ENCODE assay signal across 2 cellular contexts in the genomic region with DNA sequence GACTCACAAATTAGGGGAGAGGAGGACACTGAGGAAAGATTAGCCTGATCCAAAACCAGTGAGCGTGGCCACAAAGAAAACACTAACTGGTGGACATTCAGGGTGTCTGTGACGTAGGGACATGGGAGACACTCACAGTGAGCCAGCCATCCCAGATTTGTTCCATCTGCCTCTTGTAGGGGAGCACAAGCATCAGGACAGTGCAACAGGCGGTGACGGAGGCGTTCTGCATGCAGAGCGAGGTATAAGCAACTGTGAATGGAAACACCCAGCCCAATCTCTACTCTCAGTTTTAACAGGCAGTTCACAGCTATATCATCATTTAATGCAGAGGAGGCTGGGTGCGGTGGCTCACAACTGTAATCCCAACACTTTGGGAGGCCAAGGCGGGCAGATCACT.
TF ChIP-seq lines count a peak whose summit lies in the region.

No MANE protein-coding gene starts in this region.

TF ChIP-seq in GM23338, 12 proteins besides CTCF, POLR2A, EP300 and RAD21 (continued from another document):
- TF ChIP-seq, protein P1, sequence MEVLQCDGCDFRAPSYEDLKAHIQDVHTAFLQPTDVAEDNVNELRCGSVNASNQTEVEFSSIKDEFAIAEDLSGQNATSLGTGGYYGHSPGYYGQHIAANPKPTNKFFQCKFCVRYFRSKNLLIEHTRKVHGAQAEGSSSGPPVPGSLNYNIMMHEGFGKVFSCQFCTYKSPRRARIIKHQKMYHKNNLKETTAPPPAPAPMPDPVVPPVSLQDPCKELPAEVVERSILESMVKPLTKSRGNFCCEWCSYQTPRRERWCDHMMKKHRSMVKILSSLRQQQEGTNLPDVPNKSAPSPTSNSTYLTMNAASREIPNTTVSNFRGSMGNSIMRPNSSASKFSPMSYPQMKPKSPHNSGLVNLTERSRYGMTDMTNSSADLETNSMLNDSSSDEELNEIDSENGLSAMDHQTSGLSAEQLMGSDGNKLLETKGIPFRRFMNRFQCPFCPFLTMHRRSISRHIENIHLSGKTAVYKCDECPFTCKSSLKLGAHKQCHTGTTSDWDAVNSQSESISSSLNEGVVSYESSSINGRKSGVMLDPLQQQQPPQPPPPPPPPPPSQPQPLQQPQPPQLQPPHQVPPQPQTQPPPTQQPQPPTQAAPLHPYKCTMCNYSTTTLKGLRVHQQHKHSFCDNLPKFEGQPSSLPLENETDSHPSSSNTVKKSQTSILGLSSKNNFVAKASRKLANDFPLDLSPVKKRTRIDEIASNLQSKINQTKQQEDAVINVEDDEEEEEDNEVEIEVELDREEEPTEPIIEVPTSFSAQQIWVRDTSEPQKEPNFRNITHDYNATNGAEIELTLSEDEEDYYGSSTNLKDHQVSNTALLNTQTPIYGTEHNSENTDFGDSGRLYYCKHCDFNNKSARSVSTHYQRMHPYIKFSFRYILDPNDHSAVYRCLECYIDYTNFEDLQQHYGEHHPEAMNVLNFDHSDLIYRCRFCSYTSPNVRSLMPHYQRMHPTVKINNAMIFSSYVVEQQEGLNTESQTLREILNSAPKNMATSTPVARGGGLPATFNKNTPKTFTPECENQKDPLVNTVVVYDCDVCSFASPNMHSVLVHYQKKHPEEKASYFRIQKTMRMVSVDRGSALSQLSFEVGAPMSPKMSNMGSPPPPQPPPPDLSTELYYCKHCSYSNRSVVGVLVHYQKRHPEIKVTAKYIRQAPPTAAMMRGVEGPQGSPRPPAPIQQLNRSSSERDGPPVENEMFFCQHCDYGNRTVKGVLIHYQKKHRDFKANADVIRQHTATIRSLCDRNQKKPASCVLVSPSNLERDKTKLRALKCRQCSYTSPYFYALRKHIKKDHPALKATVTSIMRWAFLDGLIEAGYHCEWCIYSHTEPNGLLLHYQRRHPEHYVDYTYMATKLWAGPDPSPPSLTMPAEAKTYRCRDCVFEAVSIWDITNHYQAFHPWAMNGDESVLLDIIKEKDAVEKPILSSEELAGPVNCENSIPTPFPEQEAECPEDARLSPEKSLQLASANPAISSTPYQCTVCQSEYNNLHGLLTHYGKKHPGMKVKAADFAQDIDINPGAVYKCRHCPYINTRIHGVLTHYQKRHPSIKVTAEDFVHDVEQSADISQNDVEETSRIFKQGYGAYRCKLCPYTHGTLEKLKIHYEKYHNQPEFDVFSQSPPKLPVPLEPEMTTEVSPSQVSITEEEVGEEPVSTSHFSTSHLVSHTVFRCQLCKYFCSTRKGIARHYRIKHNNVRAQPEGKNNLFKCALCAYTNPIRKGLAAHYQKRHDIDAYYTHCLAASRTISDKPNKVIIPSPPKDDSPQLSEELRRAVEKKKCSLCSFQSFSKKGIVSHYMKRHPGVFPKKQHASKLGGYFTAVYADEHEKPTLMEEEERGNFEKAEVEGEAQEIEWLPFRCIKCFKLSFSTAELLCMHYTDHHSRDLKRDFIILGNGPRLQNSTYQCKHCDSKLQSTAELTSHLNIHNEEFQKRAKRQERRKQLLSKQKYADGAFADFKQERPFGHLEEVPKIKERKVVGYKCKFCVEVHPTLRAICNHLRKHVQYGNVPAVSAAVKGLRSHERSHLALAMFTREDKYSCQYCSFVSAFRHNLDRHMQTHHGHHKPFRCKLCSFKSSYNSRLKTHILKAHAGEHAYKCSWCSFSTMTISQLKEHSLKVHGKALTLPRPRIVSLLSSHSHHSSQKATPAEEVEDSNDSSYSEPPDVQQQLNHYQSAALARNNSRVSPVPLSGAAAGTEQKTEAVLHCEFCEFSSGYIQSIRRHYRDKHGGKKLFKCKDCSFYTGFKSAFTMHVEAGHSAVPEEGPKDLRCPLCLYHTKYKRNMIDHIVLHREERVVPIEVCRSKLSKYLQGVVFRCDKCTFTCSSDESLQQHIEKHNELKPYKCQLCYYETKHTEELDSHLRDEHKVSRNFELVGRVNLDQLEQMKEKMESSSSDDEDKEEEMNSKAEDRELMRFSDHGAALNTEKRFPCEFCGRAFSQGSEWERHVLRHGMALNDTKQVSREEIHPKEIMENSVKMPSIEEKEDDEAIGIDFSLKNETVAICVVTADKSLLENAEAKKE (CRISPR knock-in tag; IDR thresholded peaks at IDR 0.05) = no peak
- TF ChIP-seq NANOG (IDR thresholded peaks at IDR 0.05; ENCODE audit: borderline replicate concordance) = no peak

TF ChIP-seq in WTC11, 78 proteins besides CTCF, POLR2A, EP300 and RAD21 (continued from another document):
- TF ChIP-seq, protein P2, sequence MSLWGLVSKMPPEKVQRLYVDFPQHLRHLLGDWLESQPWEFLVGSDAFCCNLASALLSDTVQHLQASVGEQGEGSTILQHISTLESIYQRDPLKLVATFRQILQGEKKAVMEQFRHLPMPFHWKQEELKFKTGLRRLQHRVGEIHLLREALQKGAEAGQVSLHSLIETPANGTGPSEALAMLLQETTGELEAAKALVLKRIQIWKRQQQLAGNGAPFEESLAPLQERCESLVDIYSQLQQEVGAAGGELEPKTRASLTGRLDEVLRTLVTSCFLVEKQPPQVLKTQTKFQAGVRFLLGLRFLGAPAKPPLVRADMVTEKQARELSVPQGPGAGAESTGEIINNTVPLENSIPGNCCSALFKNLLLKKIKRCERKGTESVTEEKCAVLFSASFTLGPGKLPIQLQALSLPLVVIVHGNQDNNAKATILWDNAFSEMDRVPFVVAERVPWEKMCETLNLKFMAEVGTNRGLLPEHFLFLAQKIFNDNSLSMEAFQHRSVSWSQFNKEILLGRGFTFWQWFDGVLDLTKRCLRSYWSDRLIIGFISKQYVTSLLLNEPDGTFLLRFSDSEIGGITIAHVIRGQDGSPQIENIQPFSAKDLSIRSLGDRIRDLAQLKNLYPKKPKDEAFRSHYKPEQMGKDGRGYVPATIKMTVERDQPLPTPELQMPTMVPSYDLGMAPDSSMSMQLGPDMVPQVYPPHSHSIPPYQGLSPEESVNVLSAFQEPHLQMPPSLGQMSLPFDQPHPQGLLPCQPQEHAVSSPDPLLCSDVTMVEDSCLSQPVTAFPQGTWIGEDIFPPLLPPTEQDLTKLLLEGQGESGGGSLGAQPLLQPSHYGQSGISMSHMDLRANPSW (CRISPR knock-in tag; conservative IDR thresholded peaks at IDR 0.05; ENCODE audit: low read depth) = no peak
- TF ChIP-seq ZNF232 (CRISPR knock-in tag; IDR thresholded peaks at IDR 0.05) (no peak), PRRX2 (CRISPR knock-in tag; IDR thresholded peaks at IDR 0.05) (no peak), ATF1 (CRISPR knock-in tag; IDR thresholded peaks at IDR 0.05) (no peak), CREM (CRISPR knock-in tag; IDR thresholded peaks at IDR 0.05) (no peak)
- TF ChIP-seq, protein P3, sequence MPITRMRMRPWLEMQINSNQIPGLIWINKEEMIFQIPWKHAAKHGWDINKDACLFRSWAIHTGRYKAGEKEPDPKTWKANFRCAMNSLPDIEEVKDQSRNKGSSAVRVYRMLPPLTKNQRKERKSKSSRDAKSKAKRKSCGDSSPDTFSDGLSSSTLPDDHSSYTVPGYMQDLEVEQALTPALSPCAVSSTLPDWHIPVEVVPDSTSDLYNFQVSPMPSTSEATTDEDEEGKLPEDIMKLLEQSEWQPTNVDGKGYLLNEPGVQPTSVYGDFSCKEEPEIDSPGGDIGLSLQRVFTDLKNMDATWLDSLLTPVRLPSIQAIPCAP (CRISPR knock-in tag; IDR thresholded peaks at IDR 0.05) = no peak
- TF ChIP-seq, protein P4, sequence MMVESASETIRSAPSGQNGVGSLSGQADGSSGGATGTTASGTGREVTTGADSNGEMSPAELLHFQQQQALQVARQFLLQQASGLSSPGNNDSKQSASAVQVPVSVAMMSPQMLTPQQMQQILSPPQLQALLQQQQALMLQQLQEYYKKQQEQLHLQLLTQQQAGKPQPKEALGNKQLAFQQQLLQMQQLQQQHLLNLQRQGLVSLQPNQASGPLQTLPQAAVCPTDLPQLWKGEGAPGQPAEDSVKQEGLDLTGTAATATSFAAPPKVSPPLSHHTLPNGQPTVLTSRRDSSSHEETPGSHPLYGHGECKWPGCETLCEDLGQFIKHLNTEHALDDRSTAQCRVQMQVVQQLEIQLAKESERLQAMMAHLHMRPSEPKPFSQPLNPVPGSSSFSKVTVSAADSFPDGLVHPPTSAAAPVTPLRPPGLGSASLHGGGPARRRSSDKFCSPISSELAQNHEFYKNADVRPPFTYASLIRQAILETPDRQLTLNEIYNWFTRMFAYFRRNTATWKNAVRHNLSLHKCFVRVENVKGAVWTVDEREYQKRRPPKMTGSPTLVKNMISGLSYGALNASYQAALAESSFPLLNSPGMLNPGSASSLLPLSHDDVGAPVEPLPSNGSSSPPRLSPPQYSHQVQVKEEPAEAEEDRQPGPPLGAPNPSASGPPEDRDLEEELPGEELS (CRISPR knock-in tag; IDR thresholded peaks at IDR 0.05) = no peak
- TF ChIP-seq, protein P5, sequence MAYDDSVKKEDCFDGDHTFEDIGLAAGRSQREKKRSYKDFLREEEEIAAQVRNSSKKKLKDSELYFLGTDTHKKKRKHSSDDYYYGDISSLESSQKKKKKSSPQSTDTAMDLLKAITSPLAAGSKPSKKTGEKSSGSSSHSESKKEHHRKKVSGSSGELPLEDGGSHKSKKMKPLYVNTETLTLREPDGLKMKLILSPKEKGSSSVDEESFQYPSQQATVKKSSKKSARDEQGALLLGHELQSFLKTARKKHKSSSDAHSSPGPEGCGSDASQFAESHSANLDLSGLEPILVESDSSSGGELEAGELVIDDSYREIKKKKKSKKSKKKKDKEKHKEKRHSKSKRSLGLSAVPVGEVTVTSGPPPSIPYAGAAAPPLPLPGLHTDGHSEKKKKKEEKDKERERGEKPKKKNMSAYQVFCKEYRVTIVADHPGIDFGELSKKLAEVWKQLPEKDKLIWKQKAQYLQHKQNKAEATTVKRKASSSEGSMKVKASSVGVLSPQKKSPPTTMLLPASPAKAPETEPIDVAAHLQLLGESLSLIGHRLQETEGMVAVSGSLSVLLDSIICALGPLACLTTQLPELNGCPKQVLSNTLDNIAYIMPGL (CRISPR knock-in tag; IDR thresholded peaks at IDR 0.05) = no peak
TF ChIP-seq in WTC11: peak in this region for 0.
